Comparison of ENCODE assay signal across 1 cellular context in genomic region chrX:13090261-13091110, GRCh38.
TF ChIP-seq lines count a peak whose summit lies in the region.

No MANE protein-coding gene starts in this region.

TF ChIP-seq in K562, 482 proteins besides CTCF, POLR2A, EP300 and RAD21 (continued from another document and continues in another):
- TF ChIP-seq, protein P1, sequence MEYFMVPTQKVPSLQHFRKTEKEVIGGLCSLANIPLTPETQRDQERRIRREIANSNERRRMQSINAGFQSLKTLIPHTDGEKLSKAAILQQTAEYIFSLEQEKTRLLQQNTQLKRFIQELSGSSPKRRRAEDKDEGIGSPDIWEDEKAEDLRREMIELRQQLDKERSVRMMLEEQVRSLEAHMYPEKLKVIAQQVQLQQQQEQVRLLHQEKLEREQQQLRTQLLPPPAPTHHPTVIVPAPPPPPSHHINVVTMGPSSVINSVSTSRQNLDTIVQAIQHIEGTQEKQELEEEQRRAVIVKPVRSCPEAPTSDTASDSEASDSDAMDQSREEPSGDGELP (CRISPR knock-in tag; IDR thresholded peaks at IDR 0.05; ENCODE audit: borderline replicate concordance) = peak; percentile 26; the same call in 1 of the 2 replicates
- TF ChIP-seq CEBPG (CRISPR knock-in tag; IDR thresholded peaks at IDR 0.05) (peak; percentile 52; the same call in 1 of the 2 replicates), CEBPG (tag; conservative IDR thresholded peaks at IDR 0.05 in 1 of 2, IDR thresholded peaks at IDR 0.05 in 1 of 2) (peak; percentile 93 to 96), CBFA2T3 (IDR thresholded peaks at IDR 0.05) (peak; percentile 47), ATF1 (CRISPR knock-in tag; IDR thresholded peaks at IDR 0.05) (no peak), ATF1 (tag; IDR thresholded peaks at IDR 0.05) (peak; percentile 47), NR2C2 (CRISPR knock-in tag; IDR thresholded peaks at IDR 0.05) (no peak), NR2C2 (tag; IDR thresholded peaks at IDR 0.05) (peak; percentile 81), ZNF766 (CRISPR knock-in tag; conservative IDR thresholded peaks at IDR 0.05) (peak; percentile 43; the same call in 1 of the 2 replicates), CTBP1 (IDR thresholded peaks at IDR 0.05; ENCODE audit: borderline replicate concordance) (peak; percentile 43; the same call in 1 of the 2 replicates), NCOR1 (IDR thresholded peaks at IDR 0.05) (0 out of 2 replicates have a peak, but pooled peaks have one; percentile 16), ATF7 (IDR thresholded peaks at IDR 0.05) (peak; percentile 39; the same call in 1 of the 2 replicates), CREM (IDR thresholded peaks at IDR 0.05; ENCODE audit: low read depth) (no peak), GATA2 (CRISPR knock-in tag; IDR thresholded peaks at IDR 0.05) (0 out of 2 replicates have a peak, but pooled peaks have one; percentile 22), L3MBTL2 (IDR thresholded peaks at IDR 0.05) (peak; percentile 63; the same call in 1 of the 2 replicates), OTX1 (CRISPR knock-in tag; IDR thresholded peaks at IDR 0.05) (no peak), RFX5 (IDR thresholded peaks at IDR 0.05; ENCODE audit: low read depth, low read length) (no peak), CXXC5 (CRISPR knock-in tag; IDR thresholded peaks at IDR 0.05) (peak; percentile 42; the same call in 1 of the 2 replicates), CBFA2T2 (conservative IDR thresholded peaks at IDR 0.05) (peak; percentile 29; the same call in 1 of the 2 replicates), NBN (IDR thresholded peaks at IDR 0.05; ENCODE audit: low read depth) (no peak), ARID3A (IDR thresholded peaks at IDR 0.05; ENCODE audit: borderline replicate concordance, low read depth, low read length) (no peak), NR2C1 (IDR thresholded peaks at IDR 0.05) (peak; percentile 56), NR2C1 (tag; IDR thresholded peaks at IDR 0.05) (peak; percentile 76), JUND (IDR thresholded peaks at IDR 0.05; ENCODE audit: borderline replicate concordance, low read depth, low read length) (0 out of 2 replicates have a peak, but pooled peaks have one; percentile 26), JUND (tag; IDR thresholded peaks at IDR 0.05; ENCODE audit: borderline replicate concordance, low read depth, low read length) (peak; percentile 45; the same call in 2 of the 3 replicates), ZNF644 (tag; IDR thresholded peaks at IDR 0.05; ENCODE audit: low read depth) (0 out of 2 replicates have a peak, but pooled peaks have one; percentile 20), FOXA3 (CRISPR knock-in tag; conservative IDR thresholded peaks at IDR 0.05 in 1 of 2, IDR thresholded peaks at IDR 0.05 in 1 of 2) (0 out of 4 replicates have a peak, but pooled peaks of 1 of the 2 experiments have one; percentile 13), KLF16 (IDR thresholded peaks at IDR 0.05) (0 out of 2 replicates have a peak, but pooled peaks have one; percentile 21), ARID1B (IDR thresholded peaks at IDR 0.05) (peak; percentile 67), BDP1 (IDR thresholded peaks at IDR 0.05; ENCODE audit: insufficient read depth, insufficient read length) (no peak), TEAD4 (IDR thresholded peaks at IDR 0.05; ENCODE audit: low read length) (peak; percentile 64; the same call in 1 of the 2 replicates), TEAD4 (CRISPR knock-in tag; IDR thresholded peaks at IDR 0.05; ENCODE audit: borderline replicate concordance) (no peak), BACH1 (tag; IDR thresholded peaks at IDR 0.05) (peak; percentile 74; the same call in 1 of the 2 replicates), ZNF699 (CRISPR knock-in tag; IDR thresholded peaks at IDR 0.05; ENCODE audit: insufficient replicate concordance) (no peak), PCBP2 (IDR thresholded peaks at IDR 0.05; ENCODE audit: low read depth, low read length, poor library complexity, severe bottlenecking) (no peak), FOXJ2 (tag; IDR thresholded peaks at IDR 0.05) (0 out of 2 replicates have a peak, but pooled peaks have one; percentile 31), ZFX (CRISPR knock-in tag; IDR thresholded peaks at IDR 0.05) (peak; percentile 45)
- TF ChIP-seq, protein P2, sequence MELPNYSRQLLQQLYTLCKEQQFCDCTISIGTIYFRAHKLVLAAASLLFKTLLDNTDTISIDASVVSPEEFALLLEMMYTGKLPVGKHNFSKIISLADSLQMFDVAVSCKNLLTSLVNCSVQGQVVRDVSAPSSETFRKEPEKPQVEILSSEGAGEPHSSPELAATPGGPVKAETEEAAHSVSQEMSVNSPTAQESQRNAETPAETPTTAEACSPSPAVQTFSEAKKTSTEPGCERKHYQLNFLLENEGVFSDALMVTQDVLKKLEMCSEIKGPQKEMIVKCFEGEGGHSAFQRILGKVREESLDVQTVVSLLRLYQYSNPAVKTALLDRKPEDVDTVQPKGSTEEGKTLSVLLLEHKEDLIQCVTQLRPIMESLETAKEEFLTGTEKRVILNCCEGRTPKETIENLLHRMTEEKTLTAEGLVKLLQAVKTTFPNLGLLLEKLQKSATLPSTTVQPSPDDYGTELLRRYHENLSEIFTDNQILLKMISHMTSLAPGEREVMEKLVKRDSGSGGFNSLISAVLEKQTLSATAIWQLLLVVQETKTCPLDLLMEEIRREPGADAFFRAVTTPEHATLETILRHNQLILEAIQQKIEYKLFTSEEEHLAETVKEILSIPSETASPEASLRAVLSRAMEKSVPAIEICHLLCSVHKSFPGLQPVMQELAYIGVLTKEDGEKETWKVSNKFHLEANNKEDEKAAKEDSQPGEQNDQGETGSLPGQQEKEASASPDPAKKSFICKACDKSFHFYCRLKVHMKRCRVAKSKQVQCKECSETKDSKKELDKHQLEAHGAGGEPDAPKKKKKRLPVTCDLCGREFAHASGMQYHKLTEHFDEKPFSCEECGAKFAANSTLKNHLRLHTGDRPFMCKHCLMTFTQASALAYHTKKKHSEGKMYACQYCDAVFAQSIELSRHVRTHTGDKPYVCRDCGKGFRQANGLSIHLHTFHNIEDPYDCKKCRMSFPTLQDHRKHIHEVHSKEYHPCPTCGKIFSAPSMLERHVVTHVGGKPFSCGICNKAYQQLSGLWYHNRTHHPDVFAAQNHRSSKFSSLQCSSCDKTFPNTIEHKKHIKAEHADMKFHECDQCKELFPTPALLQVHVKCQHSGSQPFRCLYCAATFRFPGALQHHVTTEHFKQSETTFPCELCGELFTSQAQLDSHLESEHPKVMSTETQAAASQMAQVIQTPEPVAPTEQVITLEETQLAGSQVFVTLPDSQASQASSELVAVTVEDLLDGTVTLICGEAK (IDR thresholded peaks at IDR 0.05) = 0 out of 2 replicates have a peak, but pooled peaks have one; percentile 16
- TF ChIP-seq, protein P2 (CRISPR knock-in tag; IDR thresholded peaks at IDR 0.05) = no peak
- TF ChIP-seq, protein P3, sequence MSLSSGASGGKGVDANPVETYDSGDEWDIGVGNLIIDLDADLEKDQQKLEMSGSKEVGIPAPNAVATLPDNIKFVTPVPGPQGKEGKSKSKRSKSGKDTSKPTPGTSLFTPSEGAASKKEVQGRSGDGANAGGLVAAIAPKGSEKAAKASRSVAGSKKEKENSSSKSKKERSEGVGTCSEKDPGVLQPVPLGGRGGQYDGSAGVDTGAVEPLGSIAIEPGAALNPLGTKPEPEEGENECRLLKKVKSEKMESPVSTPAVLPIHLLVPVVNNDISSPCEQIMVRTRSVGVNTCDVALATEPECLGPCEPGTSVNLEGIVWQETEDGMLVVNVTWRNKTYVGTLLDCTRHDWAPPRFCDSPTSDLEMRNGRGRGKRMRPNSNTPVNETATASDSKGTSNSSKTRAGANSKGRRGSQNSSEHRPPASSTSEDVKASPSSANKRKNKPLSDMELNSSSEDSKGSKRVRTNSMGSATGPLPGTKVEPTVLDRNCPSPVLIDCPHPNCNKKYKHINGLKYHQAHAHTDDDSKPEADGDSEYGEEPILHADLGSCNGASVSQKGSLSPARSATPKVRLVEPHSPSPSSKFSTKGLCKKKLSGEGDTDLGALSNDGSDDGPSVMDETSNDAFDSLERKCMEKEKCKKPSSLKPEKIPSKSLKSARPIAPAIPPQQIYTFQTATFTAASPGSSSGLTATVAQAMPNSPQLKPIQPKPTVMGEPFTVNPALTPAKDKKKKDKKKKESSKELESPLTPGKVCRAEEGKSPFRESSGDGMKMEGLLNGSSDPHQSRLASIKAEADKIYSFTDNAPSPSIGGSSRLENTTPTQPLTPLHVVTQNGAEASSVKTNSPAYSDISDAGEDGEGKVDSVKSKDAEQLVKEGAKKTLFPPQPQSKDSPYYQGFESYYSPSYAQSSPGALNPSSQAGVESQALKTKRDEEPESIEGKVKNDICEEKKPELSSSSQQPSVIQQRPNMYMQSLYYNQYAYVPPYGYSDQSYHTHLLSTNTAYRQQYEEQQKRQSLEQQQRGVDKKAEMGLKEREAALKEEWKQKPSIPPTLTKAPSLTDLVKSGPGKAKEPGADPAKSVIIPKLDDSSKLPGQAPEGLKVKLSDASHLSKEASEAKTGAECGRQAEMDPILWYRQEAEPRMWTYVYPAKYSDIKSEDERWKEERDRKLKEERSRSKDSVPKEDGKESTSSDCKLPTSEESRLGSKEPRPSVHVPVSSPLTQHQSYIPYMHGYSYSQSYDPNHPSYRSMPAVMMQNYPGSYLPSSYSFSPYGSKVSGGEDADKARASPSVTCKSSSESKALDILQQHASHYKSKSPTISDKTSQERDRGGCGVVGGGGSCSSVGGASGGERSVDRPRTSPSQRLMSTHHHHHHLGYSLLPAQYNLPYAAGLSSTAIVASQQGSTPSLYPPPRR (CRISPR knock-in tag; IDR thresholded peaks at IDR 0.05; ENCODE audit: borderline replicate concordance) = no peak
- TF ChIP-seq, protein P4, sequence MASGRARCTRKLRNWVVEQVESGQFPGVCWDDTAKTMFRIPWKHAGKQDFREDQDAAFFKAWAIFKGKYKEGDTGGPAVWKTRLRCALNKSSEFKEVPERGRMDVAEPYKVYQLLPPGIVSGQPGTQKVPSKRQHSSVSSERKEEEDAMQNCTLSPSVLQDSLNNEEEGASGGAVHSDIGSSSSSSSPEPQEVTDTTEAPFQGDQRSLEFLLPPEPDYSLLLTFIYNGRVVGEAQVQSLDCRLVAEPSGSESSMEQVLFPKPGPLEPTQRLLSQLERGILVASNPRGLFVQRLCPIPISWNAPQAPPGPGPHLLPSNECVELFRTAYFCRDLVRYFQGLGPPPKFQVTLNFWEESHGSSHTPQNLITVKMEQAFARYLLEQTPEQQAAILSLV (tag; IDR thresholded peaks at IDR 0.05) = peak; percentile 62; the same call in 1 of the 2 replicates
- TF ChIP-seq, protein P5, sequence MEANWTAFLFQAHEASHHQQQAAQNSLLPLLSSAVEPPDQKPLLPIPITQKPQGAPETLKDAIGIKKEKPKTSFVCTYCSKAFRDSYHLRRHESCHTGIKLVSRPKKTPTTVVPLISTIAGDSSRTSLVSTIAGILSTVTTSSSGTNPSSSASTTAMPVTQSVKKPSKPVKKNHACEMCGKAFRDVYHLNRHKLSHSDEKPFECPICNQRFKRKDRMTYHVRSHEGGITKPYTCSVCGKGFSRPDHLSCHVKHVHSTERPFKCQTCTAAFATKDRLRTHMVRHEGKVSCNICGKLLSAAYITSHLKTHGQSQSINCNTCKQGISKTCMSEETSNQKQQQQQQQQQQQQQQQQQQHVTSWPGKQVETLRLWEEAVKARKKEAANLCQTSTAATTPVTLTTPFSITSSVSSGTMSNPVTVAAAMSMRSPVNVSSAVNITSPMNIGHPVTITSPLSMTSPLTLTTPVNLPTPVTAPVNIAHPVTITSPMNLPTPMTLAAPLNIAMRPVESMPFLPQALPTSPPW (CRISPR knock-in tag; IDR thresholded peaks at IDR 0.05) = peak; percentile 32; the same call in 1 of the 2 replicates
- TF ChIP-seq, protein P6, sequence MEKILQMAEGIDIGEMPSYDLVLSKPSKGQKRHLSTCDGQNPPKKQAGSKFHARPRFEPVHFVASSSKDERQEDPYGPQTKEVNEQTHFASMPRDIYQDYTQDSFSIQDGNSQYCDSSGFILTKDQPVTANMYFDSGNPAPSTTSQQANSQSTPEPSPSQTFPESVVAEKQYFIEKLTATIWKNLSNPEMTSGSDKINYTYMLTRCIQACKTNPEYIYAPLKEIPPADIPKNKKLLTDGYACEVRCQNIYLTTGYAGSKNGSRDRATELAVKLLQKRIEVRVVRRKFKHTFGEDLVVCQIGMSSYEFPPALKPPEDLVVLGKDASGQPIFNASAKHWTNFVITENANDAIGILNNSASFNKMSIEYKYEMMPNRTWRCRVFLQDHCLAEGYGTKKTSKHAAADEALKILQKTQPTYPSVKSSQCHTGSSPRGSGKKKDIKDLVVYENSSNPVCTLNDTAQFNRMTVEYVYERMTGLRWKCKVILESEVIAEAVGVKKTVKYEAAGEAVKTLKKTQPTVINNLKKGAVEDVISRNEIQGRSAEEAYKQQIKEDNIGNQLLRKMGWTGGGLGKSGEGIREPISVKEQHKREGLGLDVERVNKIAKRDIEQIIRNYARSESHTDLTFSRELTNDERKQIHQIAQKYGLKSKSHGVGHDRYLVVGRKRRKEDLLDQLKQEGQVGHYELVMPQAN (IDR thresholded peaks at IDR 0.05; ENCODE audit: borderline replicate concordance) = no peak
